1 cellular context compared by ENCODE assay signal in genomic region chr21:30615199-30615598, GRCh38.
TF ChIP-seq lines count a peak whose summit lies in the region.

No MANE protein-coding gene starts in this region.

TF ChIP-seq in GM12878, 131 proteins besides CTCF, POLR2A, EP300 and RAD21:
- TF ChIP-seq KLF5 (IDR thresholded peaks at IDR 0.05; ENCODE audit: partially characterized antibody) (no peak), BCL3 (IDR thresholded peaks at IDR 0.05; ENCODE audit: borderline replicate concordance, insufficient read depth, low read depth, low read length, poor library complexity, severe bottlenecking) (no peak), JUND (IDR thresholded peaks at IDR 0.05; ENCODE audit: low read depth, low read length) (no peak), CHD1 (IDR thresholded peaks at IDR 0.05; ENCODE audit: low read depth, low read length) (no peak), YBX1 (IDR thresholded peaks at IDR 0.05) (no peak), JUNB (IDR thresholded peaks at IDR 0.05) (no peak), PML (IDR thresholded peaks at IDR 0.05; ENCODE audit: low read length) (no peak), RCOR1 (conservative IDR thresholded peaks at IDR 0.05; ENCODE audit: low read depth, low read length) (no peak), NBN (IDR thresholded peaks at IDR 0.05) (no peak), ZBED1 (IDR thresholded peaks at IDR 0.05; ENCODE audit: borderline replicate concordance) (no peak), TCF7 (IDR thresholded peaks at IDR 0.05; ENCODE audit: borderline replicate concordance) (no peak), SP1 (IDR thresholded peaks at IDR 0.05; ENCODE audit: low read depth, low read length) (no peak), BMI1 (IDR thresholded peaks at IDR 0.05; ENCODE audit: borderline replicate concordance) (no peak), PAX8 (IDR thresholded peaks at IDR 0.05) (no peak)
- TF ChIP-seq, protein P1, sequence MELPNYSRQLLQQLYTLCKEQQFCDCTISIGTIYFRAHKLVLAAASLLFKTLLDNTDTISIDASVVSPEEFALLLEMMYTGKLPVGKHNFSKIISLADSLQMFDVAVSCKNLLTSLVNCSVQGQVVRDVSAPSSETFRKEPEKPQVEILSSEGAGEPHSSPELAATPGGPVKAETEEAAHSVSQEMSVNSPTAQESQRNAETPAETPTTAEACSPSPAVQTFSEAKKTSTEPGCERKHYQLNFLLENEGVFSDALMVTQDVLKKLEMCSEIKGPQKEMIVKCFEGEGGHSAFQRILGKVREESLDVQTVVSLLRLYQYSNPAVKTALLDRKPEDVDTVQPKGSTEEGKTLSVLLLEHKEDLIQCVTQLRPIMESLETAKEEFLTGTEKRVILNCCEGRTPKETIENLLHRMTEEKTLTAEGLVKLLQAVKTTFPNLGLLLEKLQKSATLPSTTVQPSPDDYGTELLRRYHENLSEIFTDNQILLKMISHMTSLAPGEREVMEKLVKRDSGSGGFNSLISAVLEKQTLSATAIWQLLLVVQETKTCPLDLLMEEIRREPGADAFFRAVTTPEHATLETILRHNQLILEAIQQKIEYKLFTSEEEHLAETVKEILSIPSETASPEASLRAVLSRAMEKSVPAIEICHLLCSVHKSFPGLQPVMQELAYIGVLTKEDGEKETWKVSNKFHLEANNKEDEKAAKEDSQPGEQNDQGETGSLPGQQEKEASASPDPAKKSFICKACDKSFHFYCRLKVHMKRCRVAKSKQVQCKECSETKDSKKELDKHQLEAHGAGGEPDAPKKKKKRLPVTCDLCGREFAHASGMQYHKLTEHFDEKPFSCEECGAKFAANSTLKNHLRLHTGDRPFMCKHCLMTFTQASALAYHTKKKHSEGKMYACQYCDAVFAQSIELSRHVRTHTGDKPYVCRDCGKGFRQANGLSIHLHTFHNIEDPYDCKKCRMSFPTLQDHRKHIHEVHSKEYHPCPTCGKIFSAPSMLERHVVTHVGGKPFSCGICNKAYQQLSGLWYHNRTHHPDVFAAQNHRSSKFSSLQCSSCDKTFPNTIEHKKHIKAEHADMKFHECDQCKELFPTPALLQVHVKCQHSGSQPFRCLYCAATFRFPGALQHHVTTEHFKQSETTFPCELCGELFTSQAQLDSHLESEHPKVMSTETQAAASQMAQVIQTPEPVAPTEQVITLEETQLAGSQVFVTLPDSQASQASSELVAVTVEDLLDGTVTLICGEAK (IDR thresholded peaks at IDR 0.05; ENCODE audit: borderline replicate concordance), result no peak
- TF ChIP-seq, protein P2, sequence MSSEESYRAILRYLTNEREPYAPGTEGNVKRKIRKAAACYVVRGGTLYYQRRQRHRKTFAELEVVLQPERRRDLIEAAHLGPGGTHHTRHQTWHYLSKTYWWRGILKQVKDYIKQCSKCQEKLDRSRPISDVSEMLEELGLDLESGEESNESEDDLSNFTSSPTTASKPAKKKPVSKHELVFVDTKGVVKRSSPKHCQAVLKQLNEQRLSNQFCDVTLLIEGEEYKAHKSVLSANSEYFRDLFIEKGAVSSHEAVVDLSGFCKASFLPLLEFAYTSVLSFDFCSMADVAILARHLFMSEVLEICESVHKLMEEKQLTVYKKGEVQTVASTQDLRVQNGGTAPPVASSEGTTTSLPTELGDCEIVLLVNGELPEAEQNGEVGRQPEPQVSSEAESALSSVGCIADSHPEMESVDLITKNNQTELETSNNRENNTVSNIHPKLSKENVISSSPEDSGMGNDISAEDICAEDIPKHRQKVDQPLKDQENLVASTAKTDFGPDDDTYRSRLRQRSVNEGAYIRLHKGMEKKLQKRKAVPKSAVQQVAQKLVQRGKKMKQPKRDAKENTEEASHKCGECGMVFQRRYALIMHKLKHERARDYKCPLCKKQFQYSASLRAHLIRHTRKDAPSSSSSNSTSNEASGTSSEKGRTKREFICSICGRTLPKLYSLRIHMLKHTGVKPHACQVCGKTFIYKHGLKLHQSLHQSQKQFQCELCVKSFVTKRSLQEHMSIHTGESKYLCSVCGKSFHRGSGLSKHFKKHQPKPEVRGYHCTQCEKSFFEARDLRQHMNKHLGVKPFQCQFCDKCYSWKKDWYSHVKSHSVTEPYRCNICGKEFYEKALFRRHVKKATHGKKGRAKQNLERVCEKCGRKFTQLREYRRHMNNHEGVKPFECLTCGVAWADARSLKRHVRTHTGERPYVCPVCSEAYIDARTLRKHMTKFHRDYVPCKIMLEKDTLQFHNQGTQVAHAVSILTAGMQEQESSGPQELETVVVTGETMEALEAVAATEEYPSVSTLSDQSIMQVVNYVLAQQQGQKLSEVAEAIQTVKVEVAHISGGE (CRISPR knock-in tag; IDR thresholded peaks at IDR 0.05), result no peak
